Comparison of ENCODE assay signal across 12 cellular contexts in the genomic region with DNA sequence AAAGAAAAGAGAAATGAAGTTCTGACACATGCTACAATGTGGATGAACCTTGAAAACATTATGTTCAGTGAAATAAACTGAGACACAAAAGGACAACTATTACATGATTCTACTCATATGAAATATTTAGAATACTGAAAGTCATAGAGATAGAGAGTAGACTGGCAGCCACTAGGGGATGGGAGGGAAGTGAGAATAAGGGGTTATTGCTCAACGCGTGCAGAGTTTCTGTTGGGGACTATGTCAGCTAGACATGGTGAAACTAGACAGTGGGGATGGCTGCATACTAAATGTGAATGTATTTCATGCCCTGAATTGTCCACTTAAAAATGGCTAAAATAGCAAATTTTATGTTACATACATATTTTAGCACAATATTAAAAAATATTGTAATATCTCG.
DNase-seq lines count a peak whose midpoint lies in the region; ATAC-seq, FAIRE-seq and TF ChIP-seq lines count a peak whose summit lies in the region.
"Had no signal": no experiment of that assay in that cellular context is flagged by ENCODE, and none has a peak within 500 bp of the region (broad histone marks: within the 10 kb centered on the region; RNA-seq: fewer than 3 reads in every experiment).

No MANE protein-coding gene starts in this region.

- CTCF ChIA-PET in activated CD8-positive, alpha-beta T cell treated with anti-CD3 and anti-CD28 coated beads for 36 hours (lab: Charles Lee) = interaction anchor here (2.2 kb wide), 1 partner anchor 22 kb away, joined by 6 read pairs; no protein-coding TSS in a partner anchor

- no peak overlapping the region for H3K27ac ChIP-seq in stomach
- H3K27ac ChIP-seq in trophoblast cell (ENCODE audit: low read depth, low read length) = no peak overlapping the region

- no peak for FAIRE-seq in HTR-8/SVneo (lab: Jason Lieb, UNC)

- no peak overlapping the region for H2BK120ac ChIP-seq in trophoblast cell (ENCODE audit: insufficient read depth, low read length, poor library complexity)

- no peak overlapping the region for H3K18ac ChIP-seq in trophoblast cell (ENCODE audit: low read length)

- POLR2A ChIA-PET in activated CD8-positive, alpha-beta T cell treated with anti-CD3 and anti-CD28 coated beads for 36 hours (lab: Charles Lee) = no interaction called here

- no peaks in the 10 kb centered on the region for H3K36me3 Mint-ChIP-seq in activated CD8-positive, alpha-beta T cell treated with anti-CD3 and anti-CD28 coated beads for 36 hours (ENCODE audit: low read depth)

- H3K4me3 Mint-ChIP-seq in activated CD8-positive, alpha-beta T cell treated with anti-CD3 and anti-CD28 coated beads for 36 hours = no peak overlapping the region
- H3K4me3 Mint-ChIP-seq: stimulated activated naive CD8-positive, alpha-beta T cell treated with anti-CD3 and anti-CD28 coated beads, Interleukin-15, Interleukin-2, amounts not matched to agents 100 ng/mL and 50 ng/mL, for 24 hours had no signal

- intact Hi-C loops in stomach (cut with DNase I; ENCODE audit: low total_unique reads) = no loop called here
- intact Hi-C loops in activated CD8-positive, alpha-beta T cell treated with anti-CD3 and anti-CD28 coated beads for 36 hours (cut with micrococcal nuclease) = no loop called here

- H3K4me2 ChIP-seq in trophoblast cell (ENCODE audit: low read length) = no peak overlapping the region
- H3K4me2 ChIP-seq: smooth muscle cell had no signal

- peaks cover 7% of the 10 kb centered on the region for H3K9me3 Mint-ChIP-seq in activated CD8-positive, alpha-beta T cell treated with anti-CD3 and anti-CD28 coated beads for 36 hours

- no peaks in the 10 kb centered on the region for H3K4me1 Mint-ChIP-seq in activated CD8-positive, alpha-beta T cell treated with anti-CD3 and anti-CD28 coated beads for 36 hours (ENCODE audit: low read depth)

- H3K9me3 ChIP-seq in stomach (peaks cover 5 to 9% (median 7%) of the 10 kb centered on the region in 4 donors), trophoblast cell (ENCODE audit: insufficient read depth, low read depth, low read length) (no peaks in the 10 kb centered on the region)

- H3K9ac ChIP-seq in trophoblast cell (ENCODE audit: low read length) = no peak overlapping the region

- no peak overlapping the region for H3K14ac ChIP-seq in trophoblast cell (ENCODE audit: low read length)

- no peaks in the 10 kb centered on the region for H3K79me2 ChIP-seq in trophoblast cell (ENCODE audit: control insufficient read depth, insufficient read depth, low read length, poor library complexity)

- H3K27ac Mint-ChIP-seq in activated CD8-positive, alpha-beta T cell treated with anti-CD3 and anti-CD28 coated beads for 36 hours = no peak overlapping the region
- H3K27ac Mint-ChIP-seq: stimulated activated naive CD8-positive, alpha-beta T cell treated with anti-CD3 and anti-CD28 coated beads, Interleukin-15, Interleukin-2, amounts not matched to agents 100 ng/mL and 50 ng/mL, for 24 hours had no signal

- no peak overlapping the region for H2BK5ac ChIP-seq in trophoblast cell (ENCODE audit: low read depth, low read length, poor library complexity)

- ATAC-seq in GM18861 (IDR thresholded peaks at IDR 0.05; ENCODE audit: unreplicated experiment) (peak; percentile 86), GM21786 (IDR thresholded peaks at IDR 0.05; ENCODE audit: unreplicated experiment) (peak; percentile 97), HG03520 (IDR thresholded peaks at IDR 0.05; ENCODE audit: unreplicated experiment) (peak; percentile 93)
- no peak for ATAC-seq in activated CD8-positive, alpha-beta T cell treated with anti-CD3 and anti-CD28 coated beads for 36 hours

- TF ChIP-seq POLR2A in stomach (IDR thresholded peaks at IDR 0.05) = no peak

- H4K91ac ChIP-seq in trophoblast cell (ENCODE audit: low read depth, low read length) = no peak overlapping the region

- H3K4me1 ChIP-seq in stomach (no peaks in the 10 kb centered on the region), trophoblast cell (ENCODE audit: control insufficient read depth in 1 of 2, insufficient read depth in 2 of 2, low read length in 2 of 2) (peaks cover 0 to 2% of the 10 kb centered on the region in 2 experiments)

- no peak overlapping the region for H2AFZ ChIP-seq in trophoblast cell (ENCODE audit: insufficient read depth, low read length, poor library complexity)

- H3K4me3 ChIP-seq in stomach (no peak overlapping the region), trophoblast cell (ENCODE audit: low read depth, low read length) (no peak overlapping the region)
- H3K4me3 ChIP-seq: smooth muscle cell had no signal

- H3K36me3 ChIP-seq in stomach = peaks cover 0 to 11% (median 0%) of the 10 kb centered on the region in 4 donors
- H3K36me3 ChIP-seq in trophoblast cell (ENCODE audit: control insufficient read depth in 1 of 2, insufficient read depth in 2 of 2, low read length in 2 of 2) = no peaks in the 10 kb centered on the region

- H4K8ac ChIP-seq in trophoblast cell (ENCODE audit: low read depth, low read length) = no peak overlapping the region

- H2BK12ac ChIP-seq in trophoblast cell (ENCODE audit: low read length) = no peak overlapping the region

- DNase-seq in medulla oblongata (ENCODE audit: extremely low spot score) (peak; percentile 13), stomach (no peak), HTR-8/SVneo (ENCODE audit: insufficient read length, low spot score) (no peak), trophoblast cell (no peak)
- DNase-seq in activated CD8-positive, alpha-beta T cell treated with anti-CD3 and anti-CD28 coated beads for 36 hours = no peak
- DNase-seq: DMS153, mesenchymal stem cell had no signal

- H3K27me3 ChIP-seq in stomach = no peaks in the 10 kb centered on the region
- no peaks in the 10 kb centered on the region for H3K27me3 ChIP-seq in trophoblast cell (ENCODE audit: insufficient read depth, low read length)

- no peak for TF ChIP-seq EP300 in stomach (IDR thresholded peaks at IDR 0.05)

- no peak for TF ChIP-seq CTCF in stomach (IDR thresholded peaks at IDR 0.05)
- TF ChIP-seq CTCF in activated CD8-positive, alpha-beta T cell treated with anti-CD3 and anti-CD28 coated beads for 36 hours (IDR thresholded peaks at IDR 0.05) = no peak

- H2AK5ac ChIP-seq in trophoblast cell (ENCODE audit: low read length) = no peak overlapping the region

- 87 to 94% (median 91%) methylated on average over 3 of the region's 3 CpGs for WGBS in stomach, 5 donors
- no CpG with 5 or more reads among the region's 3 CpGs for WGBS in trophoblast cell (ENCODE audit: extremely low coverage, insufficient coverage, insufficient read length)

- no peak overlapping the region for H4K12ac ChIP-seq in trophoblast cell (ENCODE audit: low read depth, low read length)

- H3K4ac ChIP-seq in trophoblast cell (ENCODE audit: low read depth, low read length) = no peak overlapping the region

- no peak overlapping the region for H3K23ac ChIP-seq in trophoblast cell (ENCODE audit: low read length)

- no peaks in the 10 kb centered on the region for H3K79me1 ChIP-seq in trophoblast cell (ENCODE audit: low read length)

- no peaks in the 10 kb centered on the region for H3K27me3 Mint-ChIP-seq in activated CD8-positive, alpha-beta T cell treated with anti-CD3 and anti-CD28 coated beads for 36 hours
- H3K27me3 Mint-ChIP-seq: stimulated activated naive CD8-positive, alpha-beta T cell treated with anti-CD3 and anti-CD28 coated beads, Interleukin-15, Interleukin-2, amounts not matched to agents 100 ng/mL and 50 ng/mL, for 24 hours had no signal
